In the genomic region with DNA sequence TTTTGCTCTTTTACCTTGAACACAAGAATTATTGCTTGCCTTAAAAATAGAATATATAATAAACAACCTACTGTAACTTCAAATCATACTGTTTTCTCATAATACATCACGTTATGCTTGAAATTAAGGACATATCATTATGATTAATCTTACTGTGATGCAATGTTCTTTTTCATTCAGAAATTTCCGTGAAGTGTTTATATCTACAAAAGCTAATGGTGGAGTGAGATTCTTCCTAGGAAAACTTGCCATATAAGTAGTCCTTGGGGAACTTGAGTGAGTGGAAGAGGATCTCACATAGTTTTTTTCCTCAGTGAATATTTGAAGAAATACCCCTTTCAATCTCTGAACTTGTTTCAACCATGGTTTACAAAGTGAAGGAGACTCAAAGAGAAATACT, we compare ENCODE assay signal across 23 cellular contexts.
DNase-seq lines count a peak whose midpoint lies in the region; ATAC-seq and TF ChIP-seq lines count a peak whose summit lies in the region.
"Had no signal": no experiment of that assay in that cellular context is flagged by ENCODE, and none has a peak within 500 bp of the region (broad histone marks: within the 10 kb centered on the region; RNA-seq: fewer than 3 reads in every experiment).

No MANE protein-coding gene starts in this region.

- H2AK5ac ChIP-seq in IMR-90 (ENCODE audit: low read depth, low read length): no peak overlapping the region

- intact Hi-C loops in IMR-90 (cut with micrococcal nuclease): no loop called here

- no peak overlapping the region for H4K91ac ChIP-seq in IMR-90 (ENCODE audit: insufficient read depth, low read depth, low read length)

- H2BK20ac ChIP-seq in IMR-90 (ENCODE audit: low read depth, low read length): no peak overlapping the region

- no peak overlapping the region for H3K4me2 ChIP-seq in IMR-90 (ENCODE audit: low read depth, low read length)
- H3K4me2 ChIP-seq: A549; BLaER1 treated with 17β-estradiol and CSF1 and Interleukin-3, amounts not matched to agents 10 nM and 100 nM had no signal

- ATAC-seq in IMR-90 (ENCODE audit: low read depth): no peak
- ATAC-seq in omental fat pad (ENCODE audit: low FRiP score): peak; percentile 37
- ATAC-seq: A549, GM12878, HCT116 had no signal

- TF ChIP-seq POLR2A in IMR-90 (IDR thresholded peaks at IDR 0.05; ENCODE audit: low read depth, low read length): no peak

- no peaks in the 10 kb centered on the region for H3K27me3 ChIP-seq in IMR-90 (ENCODE audit: control insufficient read depth, insufficient read depth, low read length)
- H3K27me3 ChIP-seq: BE2C; BLaER1 treated with 17β-estradiol and CSF1 and Interleukin-3, amounts not matched to agents 10 nM and 100 nM had no signal

- WGBS in IMR-90 (ENCODE audit: extremely low coverage in 2 of 2, insufficient read length in 1 of 2), 2 experiments: no CpG with 5 or more reads among the region's 2 CpGs

- in situ Hi-C loops in IMR-90 (cut with MboI; ENCODE audit: low sequenced_read_pairs): no loop called here

- no peaks in the 10 kb centered on the region for H4K20me1 ChIP-seq in IMR-90 (ENCODE audit: insufficient read depth, low read length)
- H4K20me1 ChIP-seq: BLaER1 treated with 17β-estradiol and CSF1 and Interleukin-3, amounts not matched to agents 10 nM and 100 nM had no signal

- H2AK9ac ChIP-seq in IMR-90 (replicated peaks; ENCODE audit: low read depth, low read length, poor library complexity): no peak overlapping the region

- H4K5ac ChIP-seq in IMR-90 (ENCODE audit: low read depth, low read length): no peak overlapping the region

- H2AFZ ChIP-seq in IMR-90 (replicated peaks; ENCODE audit: low read length, poor library complexity): no peak overlapping the region
- H2AFZ ChIP-seq: GM23248 had no signal

- H2BK15ac ChIP-seq in IMR-90 (ENCODE audit: low read depth, low read length): no peak overlapping the region

- no peak overlapping the region for H3K56ac ChIP-seq in IMR-90 (ENCODE audit: extremely low read depth, insufficient read depth, low read length)

- CTCF ChIA-PET in IMR-90 (lab: Yijun Ruan, JAX): no interaction called here

- DNase-seq in IMR-90 (peak; percentile 27), fibroblast of gingiva (ENCODE audit: low read depth) (peak; percentile 63), fibroblast of pulmonary artery (ENCODE audit: low read depth) (peak; percentile 10), omental fat pad (ENCODE audit: low spot score) (no peak)
- DNase-seq in activated CD8-positive, alpha-beta memory T cell treated with anti-CD3 and anti-CD28 coated beads for 24 hours: no peak
- DNase-seq in activated CD4-positive, alpha-beta T cell treated with anti-CD3 and anti-CD28 coated beads for 4 hours: no peak
- no peak for DNase-seq in stimulated activated CD4-positive, alpha-beta T cell treated with anti-CD3 and anti-CD28 coated beads, Interleukin-15, amount 100 ng/mL, for 24 hours
- DNase-seq: 8988T; ACHN; AML-193; BE2C; CD4-positive, alpha-beta T cell; CD8-positive, alpha-beta memory T cell; DMS 273 treated with DMSO at 0.1 percent for 48 hours; DMS79; EL; GDM1; GM23248; H7 had no signal

- H3K9me1 ChIP-seq in IMR-90 (ENCODE audit: insufficient read depth, low read length): no peaks in the 10 kb centered on the region; the same call in 1 of the 2 replicates

- no peak overlapping the region for H3K14ac ChIP-seq in IMR-90 (replicated peaks; ENCODE audit: low read depth, low read length)

- no peak overlapping the region for H3K4ac ChIP-seq in IMR-90 (ENCODE audit: low read depth, low read length)

- H3K27ac ChIP-seq in IMR-90 (ENCODE audit: insufficient read depth, low read length): no peak overlapping the region
- H3K27ac ChIP-seq: A549; BLaER1 treated with 17β-estradiol and CSF1 and Interleukin-3, amounts not matched to agents 10 nM and 100 nM; GM23248 had no signal

- H3K4me3 ChIP-seq in IMR-90 (ENCODE audit: insufficient read depth, low read depth, low read length) (no peak overlapping the region), fibroblast of pulmonary artery (replicated peaks; ENCODE audit: low read depth, low read length) (no peak overlapping the region)
- H3K4me3 ChIP-seq: A549; BLaER1 treated with 17β-estradiol and CSF1 and Interleukin-3, amounts not matched to agents 10 nM and 100 nM; GM12878; GM23248 had no signal

- H3K9me3 ChIP-seq in IMR-90 (ENCODE audit: control insufficient read depth, insufficient read depth, low read length): no peaks in the 10 kb centered on the region
- H3K9me3 ChIP-seq: A549, BE2C had no signal

- POLR2A ChIA-PET in IMR-90 (lab: Charles Lee; ENCODE audit: unreplicated experiment): no interaction called here

- no peak for TF ChIP-seq RAD21 in IMR-90 (IDR thresholded peaks at IDR 0.05; ENCODE audit: low read length)

- dilution Hi-C loops in IMR-90 (cut with HindIII; ENCODE audit: low sequenced_read_pairs, unreplicated experiment): no loop called here

- H3K9ac ChIP-seq in IMR-90 (ENCODE audit: low read depth, low read length): no peak overlapping the region
- H3K9ac ChIP-seq: BLaER1 treated with 17β-estradiol and CSF1 and Interleukin-3, amounts not matched to agents 10 nM and 100 nM; GM23248 had no signal

- 0 out of 2 replicates have a peak, but pooled peaks cover 2% of the 10 kb centered on the region for H3K4me1 ChIP-seq in IMR-90 (ENCODE audit: control insufficient read depth, insufficient read depth, low read length)
- H3K4me1 ChIP-seq: A549; BLaER1 treated with 17β-estradiol and CSF1 and Interleukin-3, amounts not matched to agents 10 nM and 100 nM had no signal

- BruUV-seq in IMR-90 (replicated peaks; lab: Mats Ljungman, UMichigan): no TSS peak

- no peak overlapping the region for H4K8ac ChIP-seq in IMR-90 (ENCODE audit: low read depth in 2 of 2, low read length in 2 of 2)

- no peak overlapping the region for H2BK120ac ChIP-seq in IMR-90 (ENCODE audit: low read depth, low read length)

- no peaks in the 10 kb centered on the region for H3K36me3 ChIP-seq in IMR-90 (ENCODE audit: control insufficient read depth, insufficient read depth, low read length)
- H3K36me3 ChIP-seq: BE2C; BLaER1 treated with 17β-estradiol and CSF1 and Interleukin-3, amounts not matched to agents 10 nM and 100 nM had no signal

- TF ChIP-seq CTCF in IMR-90 (conservative IDR thresholded peaks at IDR 0.05; ENCODE audit: low read depth, low read length) (no peak), fibroblast of pulmonary artery (IDR thresholded peaks at IDR 0.05; ENCODE audit: low read length, missing control alignments) (no peak), omental fat pad (IDR thresholded peaks at IDR 0.05) (no peak)

- H3K79me1 ChIP-seq in IMR-90 (ENCODE audit: low read depth in 1 of 2, low read length in 2 of 2): no peaks in the 10 kb centered on the region

- no peak overlapping the region for H2BK5ac ChIP-seq in IMR-90 (ENCODE audit: low read depth, low read length, poor library complexity, severe bottlenecking)

- H3K23ac ChIP-seq in IMR-90 (ENCODE audit: low read depth, low read length): no peak overlapping the region

- H3K18ac ChIP-seq in IMR-90 (ENCODE audit: low read depth, low read length): no peak overlapping the region

TF ChIP-seq in IMR-90, 13 proteins besides CTCF, POLR2A, EP300 and RAD21:
- TF ChIP-seq RFX5 (IDR thresholded peaks at IDR 0.05; ENCODE audit: low read depth, low read length) (no peak), CEBPB (IDR thresholded peaks at IDR 0.05; ENCODE audit: low read depth, low read length) (peak; percentile 34; the same call in 1 of the 2 replicates)

Comparison
In these comparisons a context has a peak if more than half of its experiments do, and no peak if none do; other contexts are left out.
1. DNase-seq: peak in IMR-90 (single experiment), fibroblast of gingiva (single experiment) and fibroblast of pulmonary artery (single experiment); none in omental fat pad (single experiment), activated CD8-positive, alpha-beta memory T cell treated with anti-CD3 and anti-CD28 coated beads for 24 hours (single experiment), activated CD4-positive, alpha-beta T cell treated with anti-CD3 and anti-CD28 coated beads for 4 hours (0 of 2) and stimulated activated CD4-positive, alpha-beta T cell treated with anti-CD3 and anti-CD28 coated beads, Interleukin-15, amount 100 ng/mL, for 24 hours (single experiment).